ENCODE assay signal across 1 cellular context in the genomic region with DNA sequence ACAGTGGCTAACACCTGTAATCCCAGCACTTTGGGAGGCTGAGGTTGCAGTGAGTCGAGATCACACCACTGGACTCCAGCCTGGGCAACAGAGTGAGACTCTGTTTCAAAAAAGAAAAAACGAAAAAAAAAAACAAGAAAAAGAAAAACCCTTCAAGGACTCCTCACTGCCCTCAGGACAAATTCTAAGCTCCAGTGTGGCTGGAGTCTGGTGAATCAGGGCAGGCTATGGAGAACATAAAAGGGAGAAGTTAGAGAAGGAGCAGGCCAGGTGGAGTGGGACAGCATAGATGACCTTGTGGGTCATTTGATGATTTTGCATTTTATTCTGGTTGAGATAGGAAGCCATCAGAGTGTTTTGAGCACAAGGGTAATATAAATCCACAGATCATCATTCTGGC.
TF ChIP-seq lines count a peak whose summit lies in the region.

No MANE protein-coding gene starts in this region.

TF ChIP-seq in endothelial cell of umbilical vein, 7 proteins besides CTCF, POLR2A, EP300 and RAD21:
- TF ChIP-seq MYC (IDR thresholded peaks at IDR 0.05; ENCODE audit: low read depth, low read length), result no peak
- TF ChIP-seq, protein P1, sequence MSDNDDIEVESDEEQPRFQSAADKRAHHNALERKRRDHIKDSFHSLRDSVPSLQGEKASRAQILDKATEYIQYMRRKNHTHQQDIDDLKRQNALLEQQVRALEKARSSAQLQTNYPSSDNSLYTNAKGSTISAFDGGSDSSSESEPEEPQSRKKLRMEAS (IDR thresholded peaks at IDR 0.05; ENCODE audit: insufficient read depth, insufficient read length), result no peak
- TF ChIP-seq EZH2 (IDR thresholded peaks at IDR 0.05; ENCODE audit: borderline replicate concordance, low read depth, low read length, severe bottlenecking), result no peak
- no peak for TF ChIP-seq FOS (IDR thresholded peaks at IDR 0.05; ENCODE audit: borderline replicate concordance, insufficient read depth, low read length)
TF ChIP-seq in endothelial cell of umbilical vein: peak in this region for 0.
